8 cellular contexts compared by ENCODE assay signal in the genomic region with DNA sequence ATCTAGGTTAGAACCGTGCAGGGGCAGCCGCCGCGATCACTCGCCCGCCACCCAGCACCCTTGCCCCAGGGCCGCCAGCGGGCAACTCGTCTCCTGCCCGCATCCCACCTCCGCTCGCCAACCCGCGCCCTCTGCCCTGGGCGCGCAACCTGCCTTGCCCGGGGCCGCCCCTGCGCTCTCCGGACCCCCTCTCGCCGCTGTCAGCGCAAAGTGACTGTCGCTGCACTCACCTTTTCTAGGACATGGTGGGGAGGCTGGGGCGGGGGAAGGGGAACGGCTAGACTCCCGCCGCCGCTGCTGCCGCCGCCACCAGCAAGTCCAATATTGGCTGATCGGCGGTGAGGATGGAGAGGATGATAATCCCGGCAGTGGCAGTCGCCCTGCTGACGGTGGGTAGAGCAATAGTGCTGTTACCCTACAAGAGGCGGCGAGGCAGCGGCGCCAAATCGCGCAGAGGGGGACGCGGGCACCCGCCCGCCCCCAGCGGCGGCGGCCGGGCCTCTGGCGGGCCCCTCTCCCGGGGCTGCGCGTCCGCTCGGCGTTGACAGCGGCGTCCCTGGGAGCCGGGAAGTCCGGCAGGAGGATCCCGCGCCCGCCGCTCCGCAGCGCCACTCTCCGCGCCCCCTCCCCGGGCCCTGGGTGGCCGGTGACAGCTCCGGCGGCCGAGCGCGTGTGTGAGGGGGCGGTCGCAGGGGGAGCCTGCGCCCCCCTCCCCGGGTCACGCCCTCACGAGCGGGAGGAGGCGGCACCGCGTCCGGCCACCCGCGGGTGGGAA. TPM values are rescaled to one million over a fixed set of nuclear protein-coding genes. Genes with fewer than 3 reads are reported as not detected.
A peak's percentile ranks its signal among the peaks of the same experiment; 100 is the strongest.
DNase-seq lines count a peak whose midpoint lies in the region; ATAC-seq, FAIRE-seq and TF ChIP-seq lines count a peak whose summit lies in the region.

No MANE protein-coding gene starts in this region.

- peak; percentile 55 to 69 (median 65) for DNase-seq in CD4-positive, alpha-beta memory T cell
- peak; percentile 27 for DNase-seq in MM.1S
- DNase-seq in activated gamma-delta T cell treated with anti-CD3 and anti-CD28 coated beads, Interleukin-2, amount 50 U/mL, for 16 hours (ENCODE audit: low read depth) = peak; percentile 25
- peak; percentile 41 to 76 (median 47) for DNase-seq in heart left ventricle
- DNase-seq in pancreas = peak; percentile 35 to 79 (median 54)
- peak; percentile 82 for DNase-seq in upper lobe of right lung
- DNase-seq in NCI-H128 (lab: John Stamatoyannopoulos, UW; ENCODE audit: unreplicated experiment) = no peak

- H3K36me3 ChIP-seq in CD4-positive, alpha-beta memory T cell (ENCODE audit: insufficient read depth, low read length) = no peaks in the 10 kb centered on the region
- H3K36me3 ChIP-seq in MM.1S (replicated peaks; ENCODE audit: insufficient read depth, low read length) = no peaks in the 10 kb centered on the region
- H3K36me3 ChIP-seq in heart left ventricle = no peaks in the 10 kb centered on the region
- no peaks in the 10 kb centered on the region for H3K36me3 ChIP-seq in pancreas
- H3K36me3 ChIP-seq in upper lobe of right lung = no peaks in the 10 kb centered on the region

- peak overlapping the region; percentile 92 for H3K27ac ChIP-seq in CD4-positive, alpha-beta memory T cell (ENCODE audit: low read depth, low read length)
- no peak overlapping the region for H3K27ac ChIP-seq in MM.1S (ENCODE audit: low read length)
- H3K27ac ChIP-seq in heart left ventricle = peak overlapping the region in 11 of 12 donors; percentile 65 to 98 (median 89)
- H3K27ac ChIP-seq in pancreas = peak overlapping the region; percentile 52 to 73 (median 65)
- peak overlapping the region; percentile 97 for H3K27ac ChIP-seq in upper lobe of right lung

- peak overlapping the region; percentile 54; the same call in 1 of the 2 replicates for H3K9ac ChIP-seq in MM.1S (ENCODE audit: low read length)

- H3K4me1 ChIP-seq in CD4-positive, alpha-beta memory T cell (ENCODE audit: insufficient read depth, low read length) = peaks cover 46% of the 10 kb centered on the region
- H3K4me1 ChIP-seq in MM.1S (ENCODE audit: low read length) (no peaks in the 10 kb centered on the region), heart left ventricle (peaks cover 0 to 54% (median 31%) of the 10 kb centered on the region in 12 donors), pancreas (peaks cover 7 to 19% (median 10%) of the 10 kb centered on the region in 3 donors), upper lobe of right lung (peaks cover 27% of the 10 kb centered on the region)

- intact Hi-C loops in CD4-positive, alpha-beta memory T cell (cut with micrococcal nuclease) = loop anchor here (5.0 kb wide), 1 partner anchor 827 kb away; a partner anchor contains a TSS
- intact Hi-C loops in heart left ventricle (cut with DNase I) = loop anchor here in 8 of 10 donors (2.0 to 10.0 kb wide), 9 partner anchors 70 to 517 kb away; no protein-coding TSS in a partner anchor
- intact Hi-C loops in pancreas (cut with DNase I) = no loop called here
- intact Hi-C loops in upper lobe of right lung (cut with DNase I) = no loop called here

- CTCF ChIA-PET in CD4-positive, alpha-beta memory T cell (lab: Charles Lee; ENCODE audit: partially characterized antibody) = interaction anchor here (0.7 to 2.4 kb wide), 6 partner anchors 9 to 520 kb away, joined by 3 to 13 read pairs (median 6); no protein-coding TSS in a partner anchor

- H3K4me1 Mint-ChIP-seq in CD4-positive, alpha-beta memory T cell = peaks cover 37 to 60% (median 42%) of the 10 kb centered on the region in 4 donors

- no peaks in the 10 kb centered on the region for H3K79me2 ChIP-seq in MM.1S (ENCODE audit: low read length)

- H3K9me2 ChIP-seq in MM.1S (replicated peaks; ENCODE audit: insufficient read depth, low read length) = no peaks in the 10 kb centered on the region

- H3K36me3 Mint-ChIP-seq in CD4-positive, alpha-beta memory T cell = peaks cover 0 to 21% of the 10 kb centered on the region in 2 donors

- POLR2A ChIA-PET in CD4-positive, alpha-beta memory T cell (lab: Charles Lee; ENCODE audit: partially characterized antibody) = interaction anchor here (0.7 to 7.1 kb wide), 14 partner anchors 11 to 827 kb away, joined by 3 to 129 read pairs (median 17); a partner anchor contains a TSS

- H3K4me3 ChIP-seq in CD4-positive, alpha-beta memory T cell (ENCODE audit: low read length in 2 of 2) = peak overlapping the region; percentile 27 to 97
- H3K4me3 ChIP-seq in MM.1S (ENCODE audit: low read length) = peak overlapping the region; percentile 91
- peak overlapping the region; percentile 87 to 99 (median 95) for H3K4me3 ChIP-seq in heart left ventricle
- H3K4me3 ChIP-seq in pancreas = peak overlapping the region; percentile 90 to 96 (median 92)
- peak overlapping the region; percentile 94 for H3K4me3 ChIP-seq in upper lobe of right lung

- no peaks in the 10 kb centered on the region for H3K27me3 ChIP-seq in CD4-positive, alpha-beta memory T cell (ENCODE audit: insufficient read depth, low read length)
- peaks cover 23% of the 10 kb centered on the region for H3K27me3 ChIP-seq in MM.1S (replicated peaks; ENCODE audit: insufficient read depth, low read length)
- peaks cover 0 to 25% (median 0%) of the 10 kb centered on the region in 9 donors for H3K27me3 ChIP-seq in heart left ventricle
- H3K27me3 ChIP-seq in pancreas = no peaks in the 10 kb centered on the region
- H3K27me3 ChIP-seq in upper lobe of right lung = no peaks in the 10 kb centered on the region

- FAIRE-seq in pancreas (lab: Jason Lieb, UNC) = no peak

- H3K4me2 ChIP-seq in MM.1S (ENCODE audit: low read depth, low read length) = peak overlapping the region; percentile 97

- H3K9me3 ChIP-seq in CD4-positive, alpha-beta memory T cell (ENCODE audit: control insufficient read depth in 1 of 2, low read length in 2 of 2) = no peaks in the 10 kb centered on the region
- H3K9me3 ChIP-seq in MM.1S (replicated peaks; ENCODE audit: insufficient read depth, low read length) (no peaks in the 10 kb centered on the region), heart left ventricle (no peaks in the 10 kb centered on the region), pancreas (no peaks in the 10 kb centered on the region), upper lobe of right lung (no peaks in the 10 kb centered on the region)

- peak overlapping the region; percentile 99 to 100 (median 100) for H3K4me3 Mint-ChIP-seq in CD4-positive, alpha-beta memory T cell

- no peak for TF ChIP-seq CTCF in MM.1S (IDR thresholded peaks at IDR 0.05; ENCODE audit: low read length)
- TF ChIP-seq CTCF in heart left ventricle (IDR thresholded peaks at IDR 0.05) = peak in 1 of 12 donors; percentile 13
- TF ChIP-seq CTCF in pancreas (IDR thresholded peaks at IDR 0.05) = no peak
- no peak for TF ChIP-seq CTCF in upper lobe of right lung (IDR thresholded peaks at IDR 0.05)

- ATAC-seq in heart left ventricle (peak in 2 of 4 donors; percentile 0 to 6), pancreas (peak in 2 of 4 donors; percentile 0 to 5), upper lobe of right lung (peak; percentile 1), GM18861 (IDR thresholded peaks at IDR 0.05; ENCODE audit: unreplicated experiment) (no peak)

- peak overlapping the region; percentile 85 to 99 (median 94) for H3K27ac Mint-ChIP-seq in CD4-positive, alpha-beta memory T cell

- no peaks in the 10 kb centered on the region for H3K27me3 Mint-ChIP-seq in CD4-positive, alpha-beta memory T cell

- 0 out of 2 replicates have a peak, but pooled peaks cover 8% of the 10 kb centered on the region for H3F3A ChIP-seq in MM.1S (ENCODE audit: insufficient read depth, low read length)

- WGBS in heart left ventricle, 4 donors = 0 to 1% (median 0%) methylated on average over 41 to 89 of the region's 89 CpGs
- 0 to 1% methylated on average over 61 to 89 of the region's 89 CpGs for WGBS in pancreas, 2 donors

- H3K9me3 Mint-ChIP-seq in CD4-positive, alpha-beta memory T cell = no peaks in the 10 kb centered on the region

- H2AFZ ChIP-seq in MM.1S (ENCODE audit: low read length) = peak overlapping the region; percentile 90

- H4K20me1 ChIP-seq in MM.1S (ENCODE audit: insufficient read depth, low read length) = no peaks in the 10 kb centered on the region

- TF ChIP-seq POLR2A in heart left ventricle (IDR thresholded peaks at IDR 0.05) = no peak

RNA-seq across cellular contexts. Expression of a gene that starts 2.3 kb away (rescaled TPM):
- total RNA-seq in CD4-positive, alpha-beta memory T cell = 10 to 100 TPM; 46.0 to 50.9 TPM
- 1 to 10 TPM; 4.9 to 7.6 TPM for polyA plus RNA-seq in CD4-positive, alpha-beta memory T cell
- total RNA-seq in heart left ventricle (10 to 100 TPM; 14.7 to 26.5 (median 20.0) TPM), pancreas (10 to 100 TPM in 5 of 6 donors, 1 to 10 TPM in 1; 8.3 to 15.7 (median 12.8) TPM), upper lobe of right lung (25.9 TPM)
- polyA plus RNA-seq in heart left ventricle (1 to 10 TPM; 3.6 TPM), pancreas (1 to 10 TPM; 2.5 to 3.6 TPM)

Comparison
In these comparisons a context has a peak if more than half of its experiments do, and no peak if none do; other contexts are left out.
1. intact Hi-C loops: an anchor here in CD4-positive, alpha-beta memory T cell (5.0 kb wide) and heart left ventricle (2.0 to 10.0 kb wide); none called in pancreas and upper lobe of right lung.